In the genomic region with DNA sequence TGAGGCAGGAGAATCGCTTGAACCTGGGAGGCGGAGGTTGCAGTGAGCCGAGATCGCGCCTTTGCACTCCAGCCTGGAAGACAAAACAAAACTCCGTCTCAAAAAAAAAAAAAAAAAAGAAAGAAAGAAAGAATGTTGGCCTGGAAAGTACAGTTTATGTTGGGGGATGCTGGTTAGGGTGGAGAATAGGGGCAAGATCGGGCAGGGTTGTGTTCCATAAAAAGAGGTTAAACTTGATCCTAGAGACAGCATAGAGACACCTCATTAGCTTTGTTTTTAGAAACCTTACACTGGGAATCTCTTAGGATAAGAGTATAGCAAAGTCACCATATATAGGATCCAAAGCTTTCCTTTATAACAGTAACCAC, we compare ENCODE assay signal across 10 cellular contexts. TPM values are rescaled to one million over a fixed set of nuclear protein-coding genes. Genes with fewer than 3 reads are reported as not detected.
DNase-seq lines count a peak whose midpoint lies in the region; ATAC-seq and TF ChIP-seq lines count a peak whose summit lies in the region.
"Had no signal": no experiment of that assay in that cellular context is flagged by ENCODE, and none has a peak within 500 bp of the region (broad histone marks: within the 10 kb centered on the region; RNA-seq: fewer than 3 reads in every experiment).

No MANE protein-coding gene starts in this region.

- WGBS in SK-N-SH (ENCODE audit: low lambda C conversion rate), result 88% methylated on average over 7 of the region's 7 CpGs

- peak overlapping the region; percentile 33; the same call in 1 of the 2 replicates for H3K9ac ChIP-seq in SK-N-SH

- H3F3A ChIP-seq in SK-N-SH (replicated peaks; ENCODE audit: insufficient read depth), result peaks cover 58% of the 10 kb centered on the region

- H3K27ac ChIP-seq in SK-N-SH (ENCODE audit: low read depth in 2 of 2, low read length in 1 of 2) (peak overlapping the region in 1 of 2 experiments; percentile 97; a peak in 2 of 4 replicates), layer of hippocampus (ENCODE audit: low read depth, low read length) (peak overlapping the region; percentile 97)
- H3K27ac ChIP-seq: WERI-Rb-1 had no signal

- H3K4me2 ChIP-seq in SK-N-SH, result peak overlapping the region; percentile 88

- H3K27me3 Mint-ChIP-seq in activated T-helper 2 cell treated with anti-CD3 and anti-CD28 coated beads, Interferon-gamma antibody, Interleukin-2, Interleukin-4, amounts not matched to agents 10 μg/mL and 5 μg/mL and 100 μg/mL, durations not matched to agents 14 hours and 24 hours and 36 hours (ENCODE audit: low read depth), result no peaks in the 10 kb centered on the region
- no peaks in the 10 kb centered on the region for H3K27me3 Mint-ChIP-seq in stimulated activated naive CD8-positive, alpha-beta T cell treated with anti-CD3 and anti-CD28 coated beads, Interleukin-15, amount 100 ng/mL, for 72 hours

- TF ChIP-seq CTCF in SK-N-SH (IDR thresholded peaks at IDR 0.05), result no peak

- POLR2A ChIA-PET in SK-N-SH (lab: Yijun Ruan, JAX), result interaction anchor here (0.5 to 5.2 kb wide), 4 partner anchors 19 to 178 kb away, joined by 3 to 76 read pairs (median 5); partner anchors contain the start of genes BEST1 and FADS2

- H3K36me3 ChIP-seq in SK-N-SH (replicated peaks in 1 of 2; ENCODE audit: control insufficient read depth in 1 of 2, insufficient read depth in 2 of 2, low read length in 1 of 2), result peaks cover 14 to 22% of the 10 kb centered on the region in 2 experiments

- H3K27me3 ChIP-seq in SK-N-SH (ENCODE audit: insufficient read depth), result no peaks in the 10 kb centered on the region
- H3K27me3 ChIP-seq in layer of hippocampus (ENCODE audit: control insufficient read depth, insufficient read depth, low read length), result no peaks in the 10 kb centered on the region

- ATAC-seq in SK-N-SH treated with all-trans-retinoic acid at 6 μM for 48 hours, result no peak
- ATAC-seq in stimulated activated naive CD8-positive, alpha-beta T cell treated with anti-CD3 and anti-CD28 coated beads, Interleukin-15, amount 100 ng/mL, for 72 hours, result no peak
- no peak for ATAC-seq in GM21526 (IDR thresholded peaks at IDR 0.05; ENCODE audit: low FRiP score, unreplicated experiment)

- peak overlapping the region; percentile 23 for H3K27ac Mint-ChIP-seq in activated T-helper 2 cell treated with anti-CD3 and anti-CD28 coated beads, Interferon-gamma antibody, Interleukin-2, Interleukin-4, amounts not matched to agents 10 μg/mL and 5 μg/mL and 100 μg/mL, durations not matched to agents 14 hours and 24 hours and 36 hours
- no peak overlapping the region for H3K27ac Mint-ChIP-seq in stimulated activated naive CD8-positive, alpha-beta T cell treated with anti-CD3 and anti-CD28 coated beads, Interleukin-15, amount 100 ng/mL, for 72 hours

- H3K4me1 ChIP-seq in SK-N-SH (ENCODE audit: control insufficient read depth in 1 of 2, insufficient read depth in 2 of 2, low read depth in 1 of 2, low read length in 1 of 2), result peaks cover 45 to 59% of the 10 kb centered on the region in 2 experiments

- no peaks in the 10 kb centered on the region for H3K9me2 ChIP-seq in SK-N-SH

- no peak for DNase-seq in SK-N-SH
- DNase-seq in activated T-helper 2 cell treated with anti-CD3 and anti-CD28 coated beads, Interferon-gamma antibody, Interleukin-2, Interleukin-4, amounts not matched to agents 10 μg/mL and 5 μg/mL and 100 μg/mL, durations not matched to agents 14 hours and 24 hours and 36 hours (ENCODE audit: low spot score), result no peak
- no peak for DNase-seq in stimulated activated naive CD8-positive, alpha-beta T cell treated with anti-CD3 and anti-CD28 coated beads, Interleukin-15, amount 100 ng/mL, for 72 hours
- DNase-seq in central memory CD4-positive, alpha-beta T cell, result no peak
- no peak for DNase-seq in mesenteric fat pad (ENCODE audit: low spot score)
- DNase-seq: NCI-H510A, WERI-Rb-1 had no signal

- H3K4me1 Mint-ChIP-seq in activated T-helper 2 cell treated with anti-CD3 and anti-CD28 coated beads, Interferon-gamma antibody, Interleukin-2, Interleukin-4, amounts not matched to agents 10 μg/mL and 5 μg/mL and 100 μg/mL, durations not matched to agents 14 hours and 24 hours and 36 hours (ENCODE audit: low read depth), result peaks cover 53% of the 10 kb centered on the region
- peaks cover 71% of the 10 kb centered on the region for H3K4me1 Mint-ChIP-seq in stimulated activated naive CD8-positive, alpha-beta T cell treated with anti-CD3 and anti-CD28 coated beads, Interleukin-15, amount 100 ng/mL, for 72 hours

- TF ChIP-seq EP300 in SK-N-SH (IDR thresholded peaks at IDR 0.05; ENCODE audit: borderline replicate concordance in 1 of 2, low read depth in 1 of 2, low read length in 1 of 2), result no peak

- H2AFZ ChIP-seq in SK-N-SH (ENCODE audit: low read depth), result no peak overlapping the region

- H3K36me3 Mint-ChIP-seq in activated T-helper 2 cell treated with anti-CD3 and anti-CD28 coated beads, Interferon-gamma antibody, Interleukin-2, Interleukin-4, amounts not matched to agents 10 μg/mL and 5 μg/mL and 100 μg/mL, durations not matched to agents 14 hours and 24 hours and 36 hours (ENCODE audit: low read depth), result peaks cover 21% of the 10 kb centered on the region

- TF ChIP-seq RAD21 in SK-N-SH (IDR thresholded peaks at IDR 0.05; ENCODE audit: low read length), result no peak

- CTCF ChIA-PET in SK-N-SH (lab: Yijun Ruan, JAX), result interaction anchor here (1.5 to 11.7 kb wide), 4 partner anchors 12 to 112 kb away, joined by 4 to 64 read pairs (median 49); no protein-coding TSS in a partner anchor

- H4K20me1 ChIP-seq in SK-N-SH (ENCODE audit: insufficient read depth), result peaks cover 29% of the 10 kb centered on the region

- H3K9me3 ChIP-seq in SK-N-SH, result no peaks in the 10 kb centered on the region

- H3K4me3 Mint-ChIP-seq in activated T-helper 2 cell treated with anti-CD3 and anti-CD28 coated beads, Interferon-gamma antibody, Interleukin-2, Interleukin-4, amounts not matched to agents 10 μg/mL and 5 μg/mL and 100 μg/mL, durations not matched to agents 14 hours and 24 hours and 36 hours (ENCODE audit: low read depth), result peak overlapping the region; percentile 28
- H3K4me3 Mint-ChIP-seq in stimulated activated naive CD8-positive, alpha-beta T cell treated with anti-CD3 and anti-CD28 coated beads, Interleukin-15, amount 100 ng/mL, for 72 hours, result peak overlapping the region; percentile 74 to 83

- no peaks in the 10 kb centered on the region for H3K9me3 Mint-ChIP-seq in activated T-helper 2 cell treated with anti-CD3 and anti-CD28 coated beads, Interferon-gamma antibody, Interleukin-2, Interleukin-4, amounts not matched to agents 10 μg/mL and 5 μg/mL and 100 μg/mL, durations not matched to agents 14 hours and 24 hours and 36 hours
- H3K9me3 Mint-ChIP-seq in stimulated activated naive CD8-positive, alpha-beta T cell treated with anti-CD3 and anti-CD28 coated beads, Interleukin-15, amount 100 ng/mL, for 72 hours, result no peaks in the 10 kb centered on the region

- intact Hi-C loops in activated T-helper 2 cell treated with anti-CD3 and anti-CD28 coated beads, Interferon-gamma antibody, Interleukin-2, Interleukin-4, amounts not matched to agents 10 μg/mL and 5 μg/mL and 100 μg/mL, durations not matched to agents 14 hours and 24 hours and 36 hours (cut with micrococcal nuclease), result no loop called here

- H3K4me3 ChIP-seq in SK-N-SH (ENCODE audit: low read depth in 2 of 2, low read length in 1 of 2), result no peak overlapping the region

- peaks cover 40% of the 10 kb centered on the region for H3K79me2 ChIP-seq in SK-N-SH (ENCODE audit: insufficient read depth)

TF ChIP-seq in SK-N-SH, 30 proteins besides CTCF, POLR2A, EP300 and RAD21 (continues in another document):
- TF ChIP-seq FOSL2 (IDR thresholded peaks at IDR 0.05; ENCODE audit: borderline replicate concordance, low read depth), result no peak
- TF ChIP-seq RCOR1 (IDR thresholded peaks at IDR 0.05; ENCODE audit: low read length), result no peak

TF ChIP-seq in SK-N-SH treated with all-trans-retinoic acid at 6 μM for 48 hours, 23 proteins besides CTCF, POLR2A, EP300 and RAD21 (continues in another document):
- TF ChIP-seq ARNTL (CRISPR knock-in tag; IDR thresholded peaks at IDR 0.05; ENCODE audit: borderline replicate concordance, low read depth) (no peak), TOX (CRISPR knock-in tag; IDR thresholded peaks at IDR 0.05; ENCODE audit: borderline replicate concordance) (no peak), ZFP30 (CRISPR knock-in tag; IDR thresholded peaks at IDR 0.05) (no peak), ZNF565 (CRISPR knock-in tag; conservative IDR thresholded peaks at IDR 0.05; ENCODE audit: low read depth) (no peak)

RNA-seq across cellular contexts. Expression of gene FTH1, which starts 1.9 kb away (rescaled TPM):
- 879 and 1,229 TPM in 2 replicates for polyA plus RNA-seq in SK-N-SH (2012; rRNA removed)
- polyA plus RNA-seq in SK-N-SH (2012; cell fraction: cytosol; rRNA removed), result 2,322 and 2,767 TPM in 2 replicates
- 269 and 354 TPM in 2 replicates for polyA plus RNA-seq in SK-N-SH (2012; cell fraction: nucleus; rRNA removed)
- 568 and 585 TPM in 2 replicates for total RNA-seq in activated T-helper 2 cell treated with anti-CD3 and anti-CD28 coated beads, Interferon-gamma antibody, Interleukin-2, Interleukin-4, amounts not matched to agents 10 μg/mL and 5 μg/mL and 100 μg/mL, durations not matched to agents 14 hours and 24 hours and 36 hours
- 7,690 TPM for total RNA-seq in mesenteric fat pad

RNA-seq across cellular contexts. Expression of gene BEST1, which starts 19.2 kb away (rescaled TPM):
- 0.30 and 0.47 TPM in 2 replicates for polyA plus RNA-seq in SK-N-SH (2012; rRNA removed)
- 0.12 and 0.13 TPM in 2 replicates for polyA plus RNA-seq in SK-N-SH (2012; cell fraction: cytosol; rRNA removed)
- 2.0 and 2.8 TPM in 2 replicates for polyA plus RNA-seq in SK-N-SH (2012; cell fraction: nucleus; rRNA removed)
- 0.09 TPM in 1 of 2 replicates, not detected in the other for total RNA-seq in activated T-helper 2 cell treated with anti-CD3 and anti-CD28 coated beads, Interferon-gamma antibody, Interleukin-2, Interleukin-4, amounts not matched to agents 10 μg/mL and 5 μg/mL and 100 μg/mL, durations not matched to agents 14 hours and 24 hours and 36 hours
- 13.2 TPM for total RNA-seq in mesenteric fat pad

RNA-seq across cellular contexts. Expression of gene RAB3IL1, which starts 52.0 kb away (rescaled TPM):
- polyA plus RNA-seq in SK-N-SH (2012; rRNA removed), result 9.8 and 10.2 TPM in 2 replicates
- 4.8 and 7.2 TPM in 2 replicates for polyA plus RNA-seq in SK-N-SH (2012; cell fraction: cytosol; rRNA removed)
- polyA plus RNA-seq in SK-N-SH (2012; cell fraction: nucleus; rRNA removed), result 14.6 and 16.0 TPM in 2 replicates
- total RNA-seq in activated T-helper 2 cell treated with anti-CD3 and anti-CD28 coated beads, Interferon-gamma antibody, Interleukin-2, Interleukin-4, amounts not matched to agents 10 μg/mL and 5 μg/mL and 100 μg/mL, durations not matched to agents 14 hours and 24 hours and 36 hours, result 0.09 TPM in 1 of 2 replicates, not detected in the other
- total RNA-seq in mesenteric fat pad, result 36.5 TPM

Comparison
In these comparisons a context has a peak if more than half of its experiments do, and no peak if none do; other contexts are left out.
1. RNA of gene FTH1, which starts 1.9 kb away (total RNA-seq): 7,690 TPM in mesenteric fat pad (single experiment); 568 to 585 TPM in activated T-helper 2 cell treated with anti-CD3 and anti-CD28 coated beads, Interferon-gamma antibody, Interleukin-2, Interleukin-4, amounts not matched to agents 10 μg/mL and 5 μg/mL and 100 μg/mL, durations not matched to agents 14 hours and 24 hours and 36 hours; every median in the first group is over 10 times any median in the second.
2. RNA of gene BEST1, which starts 19.2 kb away (total RNA-seq): 13.2 TPM in mesenteric fat pad (single experiment); 0.09 TPM in activated T-helper 2 cell treated with anti-CD3 and anti-CD28 coated beads, Interferon-gamma antibody, Interleukin-2, Interleukin-4, amounts not matched to agents 10 μg/mL and 5 μg/mL and 100 μg/mL, durations not matched to agents 14 hours and 24 hours and 36 hours; every median in the first group is over 10 times any median in the second.
3. RNA of gene RAB3IL1, which starts 52.0 kb away (total RNA-seq): 36.5 TPM in mesenteric fat pad (single experiment); 0.09 TPM in activated T-helper 2 cell treated with anti-CD3 and anti-CD28 coated beads, Interferon-gamma antibody, Interleukin-2, Interleukin-4, amounts not matched to agents 10 μg/mL and 5 μg/mL and 100 μg/mL, durations not matched to agents 14 hours and 24 hours and 36 hours; every median in the first group is over 10 times any median in the second.